9 cellular contexts compared by ENCODE assay signal in the genomic region with DNA sequence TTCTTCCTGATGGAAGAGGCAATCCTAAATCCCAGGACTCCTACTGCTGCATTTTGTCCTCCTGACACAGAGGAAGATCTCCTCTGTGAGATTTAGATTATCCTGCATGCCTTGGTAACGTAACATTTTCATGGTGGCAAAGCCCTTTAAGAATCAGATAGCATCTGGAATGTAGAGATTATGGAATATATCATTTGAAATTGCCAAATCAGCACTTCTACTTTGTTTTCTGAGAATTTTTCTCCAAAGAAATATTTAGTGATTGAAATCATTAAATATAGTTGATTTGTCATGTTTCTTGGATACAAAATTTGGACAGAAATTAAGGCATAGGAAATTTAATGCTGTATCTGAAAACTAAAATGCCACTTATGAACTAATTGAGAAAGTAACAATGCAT.
"Had no signal": no experiment of that assay in that cellular context is flagged by ENCODE, and none has a peak within 500 bp of the region (broad histone marks: within the 10 kb centered on the region; RNA-seq: fewer than 3 reads in every experiment).

No MANE protein-coding gene starts in this region.

- H3K9ac ChIP-seq: KMS-11 had no signal

- DNase-seq: H7, HFFc6, Karpas-422, KBM-7 had no signal

- H3K4me3 ChIP-seq: GM23338, HAP-1 had no signal

- H3K27ac ChIP-seq: KMS-11 had no signal

- H3K9me3 ChIP-seq: HAP-1 had no signal

- H3K4me1 ChIP-seq: HAP-1 had no signal

- H3K4me2 ChIP-seq: GM23338, KMS-11 had no signal

- ATAC-seq: GM23338, HCT116 had no signal

- H3K36me3 ChIP-seq: HAP-1 had no signal

- FAIRE-seq: HTR-8/SVneo had no signal
